ENCODE assay signal across 9 cellular contexts in genomic region chr1:234730542-234731370, GRCh38.
DNase-seq lines count a peak whose midpoint lies in the region; ATAC-seq, FAIRE-seq and TF ChIP-seq lines count a peak whose summit lies in the region.
"Had no signal": no experiment of that assay in that cellular context is flagged by ENCODE, and none has a peak within 500 bp of the region (broad histone marks: within the 10 kb centered on the region; RNA-seq: fewer than 3 reads in every experiment).

No MANE protein-coding gene starts in this region.

- H3K79me2 ChIP-seq in K562 (ENCODE audit: control insufficient read depth, insufficient read depth, low read length), result no peaks in the 10 kb centered on the region

- 44% methylated on average over 6 of the region's 6 CpGs for WGBS in K562 (ENCODE audit: insufficient coverage, low coverage, missing lambda C conversion rate)

- no peaks in the 10 kb centered on the region for H3K36me3 ChIP-seq in K562 (ENCODE audit: control insufficient read depth, insufficient read depth, low read length)
- no peaks in the 10 kb centered on the region for H3K36me3 ChIP-seq in colonic mucosa
- no peaks in the 10 kb centered on the region for H3K36me3 ChIP-seq in A673 (ENCODE audit: insufficient read depth, low read length, poor library complexity, severe bottlenecking)

- intact Hi-C loops in K562 (cut with micrococcal nuclease) (no loop called here), colonic mucosa (cut with DNase I) (no loop called here), A673 (cut with micrococcal nuclease; ENCODE audit: unreplicated experiment) (no loop called here)

- peaks cover 31 to 41% (median 33%) of the 10 kb centered on the region in 3 donors for H3K4me1 Mint-ChIP-seq in IgD-negative memory B cell
- peaks cover 78% of the 10 kb centered on the region for H3K4me1 Mint-ChIP-seq in stimulated activated naive CD8-positive, alpha-beta T cell treated with anti-CD3 and anti-CD28 coated beads, Interleukin-15, Interleukin-2, amounts not matched to agents 100 ng/mL and 50 ng/mL, for 24 hours (ENCODE audit: low read depth)

- H4K20me1 ChIP-seq in K562 (replicated peaks; ENCODE audit: control insufficient read depth, insufficient read depth, low read length), result no peaks in the 10 kb centered on the region

- peaks cover 5% of the 10 kb centered on the region for H3K9me1 ChIP-seq in K562 (ENCODE audit: control insufficient read depth, insufficient read depth, low read length)

- TF ChIP-seq CTCF in K562 (IDR thresholded peaks at IDR 0.05 in 2 of 3, conservative IDR thresholded peaks at IDR 0.05 in 1 of 3; ENCODE audit: insufficient read depth in 2 of 3, low read depth in 1 of 3, low read length in 3 of 3) (peak in 2 of 3 experiments; percentile 61 to 62; a peak in 5 of 6 replicates), colonic mucosa (IDR thresholded peaks at IDR 0.05) (no peak), A673 (conservative IDR thresholded peaks at IDR 0.05; ENCODE audit: low read depth, low read length) (no peak)

- peak; percentile 92 for FAIRE-seq in K562 (lab: Jason Lieb, UNC)
- FAIRE-seq: islet of Langerhans had no signal

- no peak overlapping the region; the same call in 2 of the 3 replicates for H3K27ac ChIP-seq in K562 (ENCODE audit: extremely low read depth, low read depth, low read length)
- no peak overlapping the region for H3K27ac ChIP-seq in colonic mucosa
- H3K27ac ChIP-seq in A673 (ENCODE audit: low read depth, low read length, poor library complexity, severe bottlenecking), result no peak overlapping the region

- peak; percentile 19 for DNase-seq in activated T-cell treated with anti-CD3 and anti-CD28 coated beads for 1 hour (ENCODE audit: low read depth)
- DNase-seq in activated T-cell treated with anti-CD3 and anti-CD28 coated beads for 4 hours, result no peak
- DNase-seq in K562 (ENCODE audit: extremely low read depth in 1 of 4, low spot score in 3 of 4), result peak; percentile 59 to 84 (median 70)
- DNase-seq in NCI-H1092 treated with DMSO at 0.1 percent for 48 hours (lab: John Stamatoyannopoulos, UW), result no peak
- DNase-seq in colonic mucosa, result no peak
- DNase-seq in A673 (ENCODE audit: low spot score), result no peak

- H3K4me2 ChIP-seq in K562 (ENCODE audit: insufficient read depth, low read length), result peak overlapping the region; percentile 43; the same call in 1 of the 2 replicates

- no peaks in the 10 kb centered on the region for H3K9me3 ChIP-seq in K562 (replicated peaks; ENCODE audit: control insufficient read depth, insufficient read depth, low read depth, low read length)
- H3K9me3 ChIP-seq in colonic mucosa, result no peaks in the 10 kb centered on the region
- H3K9me3 ChIP-seq in A673 (ENCODE audit: low read depth, low read length, poor library complexity, severe bottlenecking), result no peaks in the 10 kb centered on the region

- H3K4me1 ChIP-seq in K562 (replicated peaks in 1 of 2; ENCODE audit: control insufficient read depth in 2 of 2, insufficient read depth in 2 of 2, low read length in 2 of 2) (peaks cover 45 to 59% of the 10 kb centered on the region in 2 experiments), colonic mucosa (peaks cover 13% of the 10 kb centered on the region), A673 (ENCODE audit: insufficient read depth, low read length, poor library complexity, severe bottlenecking) (peaks cover 20% of the 10 kb centered on the region)

- no peak overlapping the region for H2AFZ ChIP-seq in K562 (ENCODE audit: low read depth, low read length)

- no peaks in the 10 kb centered on the region for H3K9me3 Mint-ChIP-seq in IgD-negative memory B cell
- no peaks in the 10 kb centered on the region for H3K9me3 Mint-ChIP-seq in stimulated activated naive CD8-positive, alpha-beta T cell treated with anti-CD3 and anti-CD28 coated beads, Interleukin-15, Interleukin-2, amounts not matched to agents 100 ng/mL and 50 ng/mL, for 24 hours

- H3K27me3 ChIP-seq in K562 (ENCODE audit: control insufficient read depth in 2 of 2, insufficient read depth in 2 of 2, low read length in 2 of 2), result no peaks in the 10 kb centered on the region
- no peaks in the 10 kb centered on the region for H3K27me3 ChIP-seq in colonic mucosa
- H3K27me3 ChIP-seq in A673 (replicated peaks; ENCODE audit: insufficient read depth, low read depth, low read length, poor library complexity), result no peaks in the 10 kb centered on the region

- peaks cover 4% of the 10 kb centered on the region for H3K36me3 Mint-ChIP-seq in IgD-negative memory B cell
- no peaks in the 10 kb centered on the region for H3K36me3 Mint-ChIP-seq in stimulated activated naive CD8-positive, alpha-beta T cell treated with anti-CD3 and anti-CD28 coated beads, Interleukin-15, Interleukin-2, amounts not matched to agents 100 ng/mL and 50 ng/mL, for 24 hours (ENCODE audit: low read depth)

- POLR2A ChIA-PET in K562 (lab: Yijun Ruan, JAX), result interaction anchor here (1.0 to 1.6 kb wide), 3 partner anchors 19 to 118 kb away, joined by 4 to 6 read pairs (median 5); no protein-coding TSS in a partner anchor
- POLR2A ChIA-PET in A673 (lab: Charles Lee; ENCODE audit: low non-redundant PET), result interaction anchor here (0.7 kb wide), 1 partner anchor 24 kb away, joined by 3 read pairs; no protein-coding TSS in a partner anchor

- TF ChIP-seq POLR2A in K562 (conservative IDR thresholded peaks at IDR 0.05), result no peak

- BruUV-seq in K562 (replicated peaks; lab: Mats Ljungman, UMichigan) (no TSS peak), A673 (replicated peaks; lab: Mats Ljungman, UMichigan) (no TSS peak)

- H3K27ac Mint-ChIP-seq in IgD-negative memory B cell, result peak overlapping the region in 2 of 3 donors; percentile 54 to 73
- peak overlapping the region; percentile 98 for H3K27ac Mint-ChIP-seq in stimulated activated naive CD8-positive, alpha-beta T cell treated with anti-CD3 and anti-CD28 coated beads, Interleukin-15, Interleukin-2, amounts not matched to agents 100 ng/mL and 50 ng/mL, for 24 hours

- peak; percentile 89 for TF ChIP-seq EP300 in K562 (IDR thresholded peaks at IDR 0.05; ENCODE audit: low read length)

- peak overlapping the region in 3 of 4 donors; percentile 1 to 76 (median 68) for H3K4me3 Mint-ChIP-seq in IgD-negative memory B cell
- H3K4me3 Mint-ChIP-seq in stimulated activated naive CD8-positive, alpha-beta T cell treated with anti-CD3 and anti-CD28 coated beads, Interleukin-15, Interleukin-2, amounts not matched to agents 100 ng/mL and 50 ng/mL, for 24 hours, result peak overlapping the region; percentile 34

- no peaks in the 10 kb centered on the region for H3K27me3 Mint-ChIP-seq in IgD-negative memory B cell
- no peaks in the 10 kb centered on the region for H3K27me3 Mint-ChIP-seq in stimulated activated naive CD8-positive, alpha-beta T cell treated with anti-CD3 and anti-CD28 coated beads, Interleukin-15, Interleukin-2, amounts not matched to agents 100 ng/mL and 50 ng/mL, for 24 hours

- TF ChIP-seq RAD21 in K562 (CRISPR knock-in tag; conservative IDR thresholded peaks at IDR 0.05 in 1 of 2, IDR thresholded peaks at IDR 0.05 in 1 of 2), result peak; percentile 64 to 73

- H3K9ac ChIP-seq in K562 (ENCODE audit: insufficient read depth in 1 of 2, low read depth in 2 of 2, low read length in 2 of 2), result no peak overlapping the region
- H3K9ac ChIP-seq in colonic mucosa (ENCODE audit: low read depth in 2 of 2, low read length in 2 of 2), result peak overlapping the region in 1 of 2 donors; percentile 7

- CTCF ChIA-PET in K562 (lab: Yijun Ruan, JAX; ENCODE audit: low intra/inter-chr PET ratio) (no interaction called here), A673 (lab: Charles Lee) (no interaction called here)

- ATAC-seq in K562, result peak; percentile 83

- in situ Hi-C loops in K562 (cut with MboI), result loop anchor here (5.0 to 10.0 kb wide), 2 partner anchors 137 to 236 kb away; no protein-coding TSS in a partner anchor

- H3K4me3 ChIP-seq in K562 (no peak overlapping the region), colonic mucosa (no peak overlapping the region), A673 (ENCODE audit: low read depth, low read length, poor library complexity, severe bottlenecking) (no peak overlapping the region)

TF ChIP-seq in K562, 482 proteins besides CTCF, POLR2A, EP300 and RAD21 (continues in another document):
- TF ChIP-seq CC2D1A (IDR thresholded peaks at IDR 0.05) (peak; percentile 64; the same call in 1 of the 2 replicates), TAL1 (IDR thresholded peaks at IDR 0.05) (peak; percentile 91), RBM39 (optimal IDR thresholded peaks at IDR 0.05; ENCODE audit: low read depth, low read length) (peak; percentile 54), KLF6 (CRISPR knock-in tag; IDR thresholded peaks at IDR 0.05; ENCODE audit: borderline replicate concordance) (peak; percentile 60; the same call in 1 of the 2 replicates), KAT7 (CRISPR knock-in tag; IDR thresholded peaks at IDR 0.05; ENCODE audit: borderline replicate concordance) (peak; percentile 72; the same call in 1 of the 2 replicates), ZBTB1 (CRISPR knock-in tag; IDR thresholded peaks at IDR 0.05; ENCODE audit: borderline replicate concordance, low read depth) (no peak), CBX5 (IDR thresholded peaks at IDR 0.05; ENCODE audit: borderline replicate concordance, low read depth) (no peak), ATF7 (IDR thresholded peaks at IDR 0.05) (peak; percentile 44; the same call in 1 of the 2 replicates), NEUROD1 (IDR thresholded peaks at IDR 0.05; ENCODE audit: borderline replicate concordance, low read depth, low read length, partially characterized antibody) (peak; percentile 39), ZNF174 (CRISPR knock-in tag; IDR thresholded peaks at IDR 0.05) (no peak), ATF4 (CRISPR knock-in tag; IDR thresholded peaks at IDR 0.05) (peak; percentile 46; the same call in 1 of the 2 replicates), DMBX1 (CRISPR knock-in tag; IDR thresholded peaks at IDR 0.05; ENCODE audit: borderline replicate concordance) (peak; percentile 64; the same call in 1 of the 2 replicates), NR1H2 (CRISPR knock-in tag; IDR thresholded peaks at IDR 0.05) (no peak)

Comparison
In these comparisons a context has a peak if more than half of its experiments do, and no peak if none do; other contexts are left out.
1. DNase-seq: peak in activated T-cell treated with anti-CD3 and anti-CD28 coated beads for 1 hour (single experiment) and K562 (4 of 4); none in activated T-cell treated with anti-CD3 and anti-CD28 coated beads for 4 hours (single experiment), NCI-H1092 treated with DMSO at 0.1 percent for 48 hours (single experiment), colonic mucosa (single experiment) and A673 (single experiment).
2. CTCF ChIP-seq: peak in K562 (2 of 3); none in colonic mucosa (single experiment) and A673 (single experiment).